ENCODE assay signal across 17 cellular contexts in the genomic region with DNA sequence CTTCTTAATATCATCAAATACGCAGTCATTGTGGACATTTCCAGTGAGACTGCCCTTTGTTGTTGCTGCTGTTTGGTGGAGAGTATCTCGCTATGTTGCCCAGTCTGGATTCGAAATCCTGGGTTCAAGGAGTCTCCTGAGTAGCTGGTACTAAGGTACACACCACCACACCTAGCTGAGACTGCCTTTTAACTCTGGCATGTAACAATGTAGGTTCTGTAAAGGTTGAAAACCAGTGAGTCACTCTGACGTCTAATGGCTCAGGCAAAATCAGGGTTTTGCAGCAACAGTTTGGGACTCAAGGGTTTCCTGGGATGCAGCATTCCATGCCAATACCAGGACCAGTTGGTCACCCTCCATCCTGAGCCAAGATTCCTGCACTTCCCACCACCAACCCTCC. TPM values are rescaled to one million over a fixed set of nuclear protein-coding genes. Genes with fewer than 3 reads are reported as not detected.
DNase-seq lines count a peak whose midpoint lies in the region; TF ChIP-seq lines count a peak whose summit lies in the region.
"Had no signal": no experiment of that assay in that cellular context is flagged by ENCODE, and none has a peak within 500 bp of the region (broad histone marks: within the 10 kb centered on the region; RNA-seq: fewer than 3 reads in every experiment).

No MANE protein-coding gene starts in this region.

- H3K79me1 ChIP-seq in mesendoderm (ENCODE audit: low read length) = no peaks in the 10 kb centered on the region

- H3K36me3 ChIP-seq in mesendoderm (ENCODE audit: control insufficient read depth, insufficient read depth, low read length) = no peaks in the 10 kb centered on the region

- no peak overlapping the region for H2BK15ac ChIP-seq in mesendoderm (replicated peaks; ENCODE audit: low read depth)

- H3K4ac ChIP-seq in mesendoderm (ENCODE audit: low read depth, low read length) = no peak overlapping the region

- POLR2A ChIA-PET in RWPE1 (lab: Yijun Ruan, JAX; ENCODE audit: low non-redundant PET) = no interaction called here

- no peaks in the 10 kb centered on the region for H3K79me2 ChIP-seq in mesendoderm (ENCODE audit: control insufficient read depth, insufficient read depth, low read length)

- no peak overlapping the region for H2BK5ac ChIP-seq in mesendoderm (ENCODE audit: low read length)

- H3K18ac ChIP-seq in mesendoderm (ENCODE audit: low read length) = no peak overlapping the region

- no peak overlapping the region for H3K4me2 ChIP-seq in mesendoderm (ENCODE audit: low read length)

- CTCF ChIA-PET in RWPE1 (lab: Yijun Ruan, JAX) = no interaction called here

- H4K8ac ChIP-seq in mesendoderm (ENCODE audit: low read depth, low read length) = no peak overlapping the region

- no peak overlapping the region for H3K23ac ChIP-seq in mesendoderm (ENCODE audit: low read length)

- H3K4me3 ChIP-seq in fibroblast of mammary gland (ENCODE audit: control insufficient read depth, low read depth, low read length) (no peak overlapping the region), mesendoderm (ENCODE audit: low read length) (no peak overlapping the region)

- 100% methylated on average over 1 of the region's 4 CpGs for WGBS in mesendoderm (ENCODE audit: extremely low coverage, insufficient coverage, low lambda C conversion rate)

- H3K56ac ChIP-seq in mesendoderm (ENCODE audit: low read length) = no peak overlapping the region

- H4K5ac ChIP-seq in mesendoderm (ENCODE audit: low read length) = no peak overlapping the region

- peaks cover 2% of the 10 kb centered on the region for H3K4me1 ChIP-seq in mesendoderm (ENCODE audit: control insufficient read depth, low read depth, low read length)

- H2BK120ac ChIP-seq in mesendoderm (ENCODE audit: low read depth, low read length) = no peak overlapping the region

- H3K9ac ChIP-seq in mesendoderm (ENCODE audit: low read length) = no peak overlapping the region

- H3K27ac ChIP-seq in RWPE1 = no peak overlapping the region
- no peak overlapping the region for H3K27ac ChIP-seq in mesendoderm (ENCODE audit: low read depth, low read length)

- H2AK5ac ChIP-seq in mesendoderm (ENCODE audit: low read length) = no peak overlapping the region

- no peak for TF ChIP-seq CTCF in RWPE1 (conservative IDR thresholded peaks at IDR 0.05; ENCODE audit: low read depth)
- no peak for TF ChIP-seq CTCF in fibroblast of mammary gland (conservative IDR thresholded peaks at IDR 0.05; ENCODE audit: control insufficient read depth, insufficient read depth, low read depth, low read length)

- DNase-seq in A172 (ENCODE audit: low spot score) = peak; percentile 6
- DNase-seq in GM03348 (ENCODE audit: low spot score) = peak; percentile 12
- peak; percentile 37 for DNase-seq in RWPE1 (ENCODE audit: low spot score)
- peak; percentile 43 for DNase-seq in fibroblast of mammary gland (ENCODE audit: low read depth)
- DNase-seq in NCI-H1694 (lab: John Stamatoyannopoulos, UW) = no peak
- no peak for DNase-seq in NCI-H748 treated with DMSO at 0.1 percent for 48 hours (lab: John Stamatoyannopoulos, UW)
- no peak for DNase-seq in glomerular visceral epithelial cell (ENCODE audit: extremely low spot score)
- no peak for DNase-seq in mesendoderm
- DNase-seq: CD4-positive, alpha-beta memory T cell; H7; Kasumi-1; MV-4-11; NCI-H1417 treated with DMSO at 0.1 percent for 48 hours; NCI-H2081 treated with DMSO at 0.1 percent for 48 hours; NCI-H524 treated with DMSO at 0.1 percent for 48 hours had no signal

- no peaks in the 10 kb centered on the region for H3K27me3 ChIP-seq in mesendoderm (ENCODE audit: insufficient read depth, low read length, poor library complexity)

RNA-seq across cellular contexts. Expression of a gene that starts 52.2 kb away (rescaled TPM):
- not detected in 2 replicates for total RNA-seq in A172 (2014; rRNA removed; shearing (Covaris generic))
- not detected for polyA plus RNA-seq in mesendoderm (2013, experiment 1 of 2)
- not detected for polyA plus RNA-seq in mesendoderm (2013, experiment 2 of 2)
- total RNA-seq: B cell, H7, OCI-LY7 had no signal
- polyA plus RNA-seq: CD4-positive, alpha-beta memory T cell had no signal

Comparison
In these comparisons a context has a peak if more than half of its experiments do, and no peak if none do; other contexts are left out.
1. DNase-seq: peak in A172 (single experiment), GM03348 (single experiment), RWPE1 (single experiment) and fibroblast of mammary gland (single experiment); none in NCI-H1694 (single experiment), NCI-H748 treated with DMSO at 0.1 percent for 48 hours (single experiment), glomerular visceral epithelial cell (single experiment) and mesendoderm (single experiment).